In the genomic region with DNA sequence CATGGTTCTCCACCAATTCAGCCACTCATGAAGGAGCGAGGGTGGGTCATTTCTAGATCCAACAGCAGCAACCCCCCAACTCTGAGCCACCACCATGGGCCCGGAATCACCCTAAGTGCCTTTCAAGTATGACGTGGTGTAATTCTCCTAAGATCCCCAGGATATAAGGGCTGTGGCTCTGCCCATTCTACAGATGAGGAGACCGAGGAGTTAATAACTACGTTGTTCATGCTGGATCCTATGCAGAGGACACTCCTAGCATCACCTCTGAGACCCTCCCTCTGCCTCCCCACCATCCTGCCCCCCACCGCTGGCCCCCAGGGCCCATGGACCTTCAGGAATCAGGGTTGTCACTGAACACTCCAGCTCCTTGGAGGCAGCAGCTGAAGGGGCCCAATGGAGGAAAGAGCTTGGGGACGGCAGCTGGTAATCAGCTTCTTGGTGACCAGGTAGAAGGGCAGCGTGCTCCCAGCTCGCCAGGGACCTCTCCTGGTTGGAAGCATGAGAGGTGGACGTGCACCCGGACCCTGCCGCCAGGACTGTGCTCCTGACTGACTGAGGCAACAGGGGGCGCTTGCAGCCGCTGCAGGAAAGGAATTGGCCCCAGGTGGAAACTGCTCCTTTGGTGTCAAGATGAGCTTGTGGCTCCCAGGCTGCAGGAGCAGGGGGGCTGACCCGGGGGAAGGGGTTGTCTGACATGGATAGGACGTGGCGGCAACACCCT, we compare ENCODE assay signal across 26 cellular contexts. TPM values are rescaled to one million over a fixed set of nuclear protein-coding genes. Genes with fewer than 3 reads are reported as not detected.
DNase-seq lines count a peak whose midpoint lies in the region; ATAC-seq, FAIRE-seq and TF ChIP-seq lines count a peak whose summit lies in the region.
"Had no signal": no experiment of that assay in that cellular context is flagged by ENCODE, and none has a peak within 500 bp of the region (broad histone marks: within the 10 kb centered on the region; RNA-seq: fewer than 3 reads in every experiment).

No MANE protein-coding gene starts in this region.

- TF ChIP-seq EP300 in HepG2 (IDR thresholded peaks at IDR 0.05; ENCODE audit: low read depth in 2 of 2, low read length in 2 of 2) = no peak
- no peak for TF ChIP-seq EP300 in HepG2 (CRISPR knock-in tag; IDR thresholded peaks at IDR 0.05; ENCODE audit: borderline replicate concordance)

- peak; percentile 65 for ATAC-seq in HepG2
- ATAC-seq in right lobe of liver = no peak
- peak; percentile 91 for ATAC-seq in WTC11
- ATAC-seq in GM21619 (IDR thresholded peaks at IDR 0.05; ENCODE audit: unreplicated experiment) = no peak
- no peak for ATAC-seq in HG02759 (IDR thresholded peaks at IDR 0.05; ENCODE audit: unreplicated experiment)
- ATAC-seq: GM12878, T-cell had no signal

- no peaks in the 10 kb centered on the region for H3K79me2 ChIP-seq in HepG2 (ENCODE audit: insufficient read depth, low read length)

- TF ChIP-seq POLR2A in HepG2 (IDR thresholded peaks at IDR 0.05; ENCODE audit: insufficient read depth in 1 of 2, low read depth in 2 of 2, low read length in 2 of 2) (no peak), right lobe of liver (IDR thresholded peaks at IDR 0.05) (no peak), testis (IDR thresholded peaks at IDR 0.05) (no peak)

- in situ Hi-C loops in HepG2 (cut with HindIII; ENCODE audit: extremely low pct_ligation_motif_present, low pct_unique_long_range_greater_than_20kb) = no loop called here

- BruUV-seq in HepG2 (replicated peaks; lab: Mats Ljungman, UMichigan) = no TSS peak

- intact Hi-C loops in HepG2 (cut with micrococcal nuclease; ENCODE audit: unreplicated experiment) = no loop called here
- intact Hi-C loops in right lobe of liver (cut with DNase I) = no loop called here
- intact Hi-C loops in testis (cut with DNase I; ENCODE audit: low total_unique reads) = no loop called here

- H3K9ac ChIP-seq in HepG2 (ENCODE audit: insufficient read depth, low read depth, low read length) = no peak overlapping the region
- H3K9ac ChIP-seq: BLaER1 had no signal

- CTCF ChIA-PET in HepG2 (lab: Yijun Ruan, JAX; ENCODE audit: low intra/inter-chr PET ratio, low total read pairs) = no interaction called here
- CTCF ChIA-PET in WTC11 (lab: Charles Lee) = interaction anchor here (0.5 to 2.4 kb wide), 64 partner anchors 9 to 1105 kb away, joined by 3 to 25 read pairs (median 5); partner anchors contain the start of gene CACNG1

- H3K4me3 ChIP-seq in HepG2 (replicated peaks in 1 of 3; ENCODE audit: insufficient read depth in 1 of 3, low read depth in 2 of 3, low read length in 3 of 3) = no peak overlapping the region
- no peak overlapping the region for H3K4me3 ChIP-seq in right lobe of liver
- no peak overlapping the region for H3K4me3 ChIP-seq in testis
- H3K4me3 ChIP-seq: BLaER1, GM12878, SJSA1 had no signal

- POLR2A ChIA-PET in HepG2 (lab: Yijun Ruan, JAX) (interaction anchor here (0.6 kb wide), 1 partner anchor 36 kb away, joined by 3 read pairs; no protein-coding TSS in a partner anchor), WTC11 (lab: Charles Lee) (no interaction called here)

- no peaks in the 10 kb centered on the region for H3K9me3 Mint-ChIP-seq in WTC11
- H3K9me3 Mint-ChIP-seq: CD8-positive, alpha-beta memory T cell; T-cell had no signal

- H4K20me1 ChIP-seq in HepG2 (ENCODE audit: insufficient read depth, low read length) = no peaks in the 10 kb centered on the region
- H4K20me1 ChIP-seq: BLaER1 had no signal

- H3K27ac ChIP-seq in HepG2 (ENCODE audit: extremely low read length, insufficient read depth, low read length) (no peak overlapping the region), right lobe of liver (no peak overlapping the region), testis (no peak overlapping the region)
- H3K27ac ChIP-seq: BLaER1, HL-60, SJSA1 had no signal

- H3K27me3 Mint-ChIP-seq in WTC11 (ENCODE audit: low read depth) = no peaks in the 10 kb centered on the region

- 35% methylated on average over 15 of the region's 17 CpGs for WGBS in HepG2 (ENCODE audit: low lambda C conversion rate)
- 61% methylated on average over 9 of the region's 17 CpGs for WGBS in right lobe of liver (ENCODE audit: insufficient coverage, low coverage, low lambda C conversion rate, missing lambda C conversion rate)
- 86 to 87% methylated on average over 13 to 17 of the region's 17 CpGs for WGBS in testis, 2 donors

- H3K27me3 ChIP-seq in HepG2 (ENCODE audit: control insufficient read depth in 1 of 2, insufficient read depth in 2 of 2, low read length in 2 of 2) (peaks cover 5 to 9% of the 10 kb centered on the region in 2 experiments; a peak in 4 of 5 replicates), right lobe of liver (no peaks in the 10 kb centered on the region), testis (no peaks in the 10 kb centered on the region)
- H3K27me3 ChIP-seq: BLaER1, SJSA1 had no signal

- H3K4me1 ChIP-seq in HepG2 (ENCODE audit: insufficient read depth, low read length) (peaks cover 16% of the 10 kb centered on the region), right lobe of liver (no peaks in the 10 kb centered on the region), testis (peaks cover 3% of the 10 kb centered on the region)
- H3K4me1 ChIP-seq: SJSA1 had no signal

- no peak for FAIRE-seq in HepG2 (lab: Jason Lieb, UNC)
- FAIRE-seq: D721Med, G401.6, GM12878, GM18507 had no signal

- H3K9me3 ChIP-seq in HepG2 (ENCODE audit: low read length) = no peaks in the 10 kb centered on the region
- H3K9me3 ChIP-seq in right lobe of liver = no peaks in the 10 kb centered on the region
- H3K9me3 ChIP-seq in testis = no peaks in the 10 kb centered on the region
- H3K9me3 ChIP-seq: BLaER1, SJSA1 had no signal

- H3K4me3 Mint-ChIP-seq in WTC11 = no peak overlapping the region
- H3K4me3 Mint-ChIP-seq: CD8-positive, alpha-beta memory T cell; T-cell had no signal

- TF ChIP-seq RAD21 in HepG2 (CRISPR knock-in tag; IDR thresholded peaks at IDR 0.05) = peak; percentile 30; the same call in 1 of the 2 replicates

- H2AFZ ChIP-seq in HepG2 (ENCODE audit: low read length) = no peak overlapping the region

- DNase-seq in HepG2 (ENCODE audit: low spot score) (peak; percentile 14), right lobe of liver (no peak), WTC11 (ENCODE audit: low spot score) (peak; percentile 78), iPS-NIHi7 (ENCODE audit: extremely low spot score) (peak; percentile 87), testis (no peak)
- no peak for DNase-seq in stimulated activated CD4-positive, alpha-beta T cell treated with anti-CD3 and anti-CD28 coated beads, Interleukin-12 subunit alpha, Interleukin-12 subunit beta, amount 100 ng/mL, for 4 hours
- DNase-seq: 8988T; CD8-positive, alpha-beta memory T cell; DMS79; GOT3; KG1; NCI-H1417 treated with DMSO at 0.1 percent for 48 hours; NCI-H2029; NCI-H2171 treated with DMSO at 0.1 percent for 48 hours; NCI-H774; T-cell had no signal

- H3K4me2 ChIP-seq in HepG2 (ENCODE audit: low read depth, low read length) = no peak overlapping the region
- H3K4me2 ChIP-seq: BLaER1 had no signal

- no peaks in the 10 kb centered on the region for H3K36me3 ChIP-seq in HepG2 (replicated peaks in 1 of 2; ENCODE audit: control insufficient read depth in 1 of 2, insufficient read depth in 2 of 2, low read length in 2 of 2)
- H3K36me3 ChIP-seq in right lobe of liver = no peaks in the 10 kb centered on the region
- no peaks in the 10 kb centered on the region for H3K36me3 ChIP-seq in testis (ENCODE audit: low read depth, missing control alignments)

- peaks cover 4% of the 10 kb centered on the region for H3K4me1 Mint-ChIP-seq in WTC11
- H3K4me1 Mint-ChIP-seq: CD8-positive, alpha-beta memory T cell; T-cell had no signal

- peak; percentile 64 for TF ChIP-seq CTCF in HepG2 (CRISPR knock-in tag; IDR thresholded peaks at IDR 0.05)
- TF ChIP-seq CTCF in right lobe of liver (IDR thresholded peaks at IDR 0.05) = no peak
- peak; percentile 33; the same call in 1 of the 2 replicates for TF ChIP-seq CTCF in WTC11 (IDR thresholded peaks at IDR 0.05)
- TF ChIP-seq CTCF in testis (IDR thresholded peaks at IDR 0.05) = no peak

- H3K27ac Mint-ChIP-seq in WTC11 = no peak overlapping the region
- H3K27ac Mint-ChIP-seq: T-cell had no signal

- H3K36me3 Mint-ChIP-seq in WTC11 = no peaks in the 10 kb centered on the region
- H3K36me3 Mint-ChIP-seq: CD8-positive, alpha-beta memory T cell; T-cell had no signal

RNA-seq across cellular contexts. Expression of gene CACNG1, which starts 28.2 kb away (rescaled TPM):
- total RNA-seq in HepG2 (2016; rRNA removed; fragmentation: Illumina TruSeq; extraction: Trizol) (not detected in 2 replicates), right lobe of liver (not detected), WTC11 (2021) (not detected in 3 replicates), testis (not detected)
- not detected in 2 replicates for total RNA-seq in HepG2 (2016; cell fraction: cytosol; rRNA removed; fragmentation: Illumina TruSeq; extraction: Trizol; ENCODE audit: low read depth)
- total RNA-seq in HepG2 (2016; cell fraction: insoluble cytoplasmic fraction; rRNA removed; fragmentation: Illumina TruSeq; extraction: Trizol) = not detected in 2 replicates
- total RNA-seq in HepG2 (2016; cell fraction: membrane; rRNA removed; fragmentation: Illumina TruSeq; extraction: Trizol) = not detected in 2 replicates
- not detected in 2 replicates for total RNA-seq in HepG2 (2016; cell fraction: nucleus; rRNA removed; fragmentation: Illumina TruSeq; extraction: Trizol)
- polyA plus RNA-seq in HepG2 (2011; rRNA removed) (not detected in 2 replicates), testis (ENCODE audit: insufficient read depth, low read depth, low replicate concordance) (0.69 TPM)
- polyA plus RNA-seq in HepG2 (2011; cell fraction: cytosol; rRNA removed) = not detected in 2 replicates
- not detected in 2 replicates for polyA plus RNA-seq in HepG2 (2011; cell fraction: nucleus; rRNA removed)
- not detected in 2 replicates for polyA plus RNA-seq in HepG2 (2012)
- polyA plus RNA-seq in HepG2 (2016; cell fraction: cytosol; fragmentation: Illumina TruSeq; extraction: Trizol; ENCODE audit: low read depth) = not detected in 2 replicates
- polyA plus RNA-seq in HepG2 (2016; cell fraction: insoluble cytoplasmic fraction; fragmentation: Illumina TruSeq; extraction: Trizol; ENCODE audit: low read depth) = not detected in 2 replicates
- polyA plus RNA-seq in HepG2 (2016; cell fraction: membrane; fragmentation: Illumina TruSeq; extraction: Trizol; ENCODE audit: low read depth) = not detected in 2 replicates
- not detected in 2 replicates for polyA plus RNA-seq in HepG2 (2016; cell fraction: nucleus; fragmentation: Illumina TruSeq; extraction: Trizol; ENCODE audit: insufficient read depth, low read depth)
- not detected in 2 replicates for polyA minus RNA-seq in HepG2 (2011; rRNA and poly(A)+ RNA removed; ENCODE audit: low replicate concordance)
- polyA minus RNA-seq in HepG2 (2011; cell fraction: cytosol; rRNA and poly(A)+ RNA removed) = not detected in 2 replicates
- polyA minus RNA-seq in HepG2 (2011; cell fraction: nucleus; rRNA and poly(A)+ RNA removed) = not detected in 2 replicates
- total RNA-seq: CD8-positive, alpha-beta memory T cell; GM12878; NCI-H460; T-cell had no signal
- polyA plus RNA-seq: CD8-positive, alpha-beta memory T cell; GM12878 had no signal

RNA-seq across cellular contexts. Expression of gene CACNG4, which starts 51.7 kb away (rescaled TPM):
- total RNA-seq in HepG2 (2016; rRNA removed; fragmentation: Illumina TruSeq; extraction: Trizol) (0.09 and 0.11 TPM in 2 replicates), right lobe of liver (not detected), WTC11 (2021) (1.6 to 3.4 TPM (median 2.3 TPM) in 3 replicates), testis (under 1 TPM; 0.16 to 0.81 TPM)
- 0.09 and 0.10 TPM in 2 replicates for total RNA-seq in HepG2 (2016; cell fraction: cytosol; rRNA removed; fragmentation: Illumina TruSeq; extraction: Trizol; ENCODE audit: low read depth)
- 0.09 TPM in 2 replicates for total RNA-seq in HepG2 (2016; cell fraction: insoluble cytoplasmic fraction; rRNA removed; fragmentation: Illumina TruSeq; extraction: Trizol)
- 0.17 and 0.19 TPM in 2 replicates for total RNA-seq in HepG2 (2016; cell fraction: membrane; rRNA removed; fragmentation: Illumina TruSeq; extraction: Trizol)
- total RNA-seq in HepG2 (2016; cell fraction: nucleus; rRNA removed; fragmentation: Illumina TruSeq; extraction: Trizol) = not detected in 2 replicates
- polyA plus RNA-seq in HepG2 (2011; rRNA removed) (0.09 and 0.17 TPM in 2 replicates), testis (ENCODE audit: insufficient read depth, low read depth, low replicate concordance) (0.46 TPM)
- 0.14 and 0.19 TPM in 2 replicates for polyA plus RNA-seq in HepG2 (2011; cell fraction: cytosol; rRNA removed)
- 0.07 and 0.21 TPM in 2 replicates for polyA plus RNA-seq in HepG2 (2011; cell fraction: nucleus; rRNA removed)
- 0.08 and 0.12 TPM in 2 replicates for polyA plus RNA-seq in HepG2 (2012)
- 0.12 and 0.14 TPM in 2 replicates for polyA plus RNA-seq in HepG2 (2016; cell fraction: cytosol; fragmentation: Illumina TruSeq; extraction: Trizol; ENCODE audit: low read depth)
- polyA plus RNA-seq in HepG2 (2016; cell fraction: insoluble cytoplasmic fraction; fragmentation: Illumina TruSeq; extraction: Trizol; ENCODE audit: low read depth) = 0.09 TPM in 1 of 2 replicates, not detected in the other
- 0.17 and 0.26 TPM in 2 replicates for polyA plus RNA-seq in HepG2 (2016; cell fraction: membrane; fragmentation: Illumina TruSeq; extraction: Trizol; ENCODE audit: low read depth)
- not detected in 2 replicates for polyA plus RNA-seq in HepG2 (2016; cell fraction: nucleus; fragmentation: Illumina TruSeq; extraction: Trizol; ENCODE audit: insufficient read depth, low read depth)
- polyA minus RNA-seq in HepG2 (2011; rRNA and poly(A)+ RNA removed; ENCODE audit: low replicate concordance) = 0.22 TPM in 1 of 2 replicates, not detected in the other
- polyA minus RNA-seq in HepG2 (2011; cell fraction: cytosol; rRNA and poly(A)+ RNA removed) = not detected in 2 replicates
- not detected in 2 replicates for polyA minus RNA-seq in HepG2 (2011; cell fraction: nucleus; rRNA and poly(A)+ RNA removed)
- total RNA-seq: CD8-positive, alpha-beta memory T cell had no signal
- polyA plus RNA-seq: CD8-positive, alpha-beta memory T cell had no signal

Comparison
In these comparisons a context has a peak if more than half of its experiments do, and no peak if none do; other contexts are left out.
1. ATAC-seq: peak in HepG2 (single experiment) and WTC11 (single experiment); none in right lobe of liver (0 of 4), GM21619 (single experiment) and HG02759 (single experiment).
2. DNase-seq: peak in HepG2 (single experiment), WTC11 (single experiment) and iPS-NIHi7 (single experiment); none in right lobe of liver (0 of 3), stimulated activated CD4-positive, alpha-beta T cell treated with anti-CD3 and anti-CD28 coated beads, Interleukin-12 subunit alpha, Interleukin-12 subunit beta, amount 100 ng/mL, for 4 hours (single experiment) and testis (single experiment).
3. CTCF ChIP-seq: peak in HepG2 (single experiment) and WTC11 (single experiment); none in right lobe of liver (0 of 4) and testis (0 of 3).
4. Of the 50 proteins assayed by ChIP-seq in both HepG2 and WTC11: peak only in HepG2: none; only in WTC11: FOXK1, HMGXB4 and SP1; in both: CTCF; in neither: 46.